Comparison of ENCODE assay signal across 9 cellular contexts in the genomic region with DNA sequence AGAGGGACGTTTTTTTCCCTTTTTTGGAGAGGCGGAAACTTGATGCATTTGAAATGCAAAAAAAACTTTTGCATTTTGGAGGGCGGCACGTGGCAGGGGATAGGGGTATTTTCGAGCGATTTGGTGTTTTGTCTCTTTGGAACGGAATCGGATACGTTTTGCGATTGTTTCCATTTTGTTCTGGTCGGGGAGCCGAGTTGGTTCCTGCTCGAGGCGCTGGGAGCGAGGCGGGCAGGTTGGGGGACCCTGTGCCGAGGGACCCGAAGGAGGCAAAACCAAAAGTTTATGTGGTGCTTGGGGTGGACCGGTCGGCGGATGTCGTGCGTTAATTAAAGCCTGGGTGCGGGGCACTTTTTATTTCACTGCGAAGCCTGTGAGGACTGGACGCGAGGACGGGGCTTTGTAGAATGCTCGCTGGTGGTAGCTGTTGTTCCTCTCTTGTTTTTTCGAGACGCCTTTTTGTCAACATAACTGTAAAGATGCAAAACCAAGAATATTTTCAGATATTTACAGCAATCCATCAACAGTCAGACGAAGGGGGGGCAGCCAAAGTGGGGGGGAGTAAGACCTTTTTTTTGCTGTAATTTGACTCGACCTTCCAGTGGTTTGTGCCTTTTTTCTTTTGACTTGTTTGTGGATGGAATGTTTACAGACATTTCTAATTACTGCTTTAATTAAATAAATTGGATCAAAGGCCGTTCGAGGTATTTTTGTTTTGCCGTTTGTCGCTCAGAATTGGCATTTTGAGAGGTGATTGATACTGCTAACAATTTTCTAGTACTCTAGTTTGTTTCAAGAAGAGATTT.
DNase-seq lines count a peak whose midpoint lies in the region; ATAC-seq, FAIRE-seq and TF ChIP-seq lines count a peak whose summit lies in the region.
"Had no signal": no experiment of that assay in that cellular context is flagged by ENCODE, and none has a peak within 500 bp of the region (broad histone marks: within the 10 kb centered on the region; RNA-seq: fewer than 3 reads in every experiment).

No MANE protein-coding gene starts in this region.

- TF ChIP-seq CTCF in WI38 (IDR thresholded peaks at IDR 0.05; ENCODE audit: low read depth, low read length): no peak

- DNase-seq in DMS53 treated with DMSO at 0.1 percent for 48 hours (lab: John Stamatoyannopoulos, UW; ENCODE audit: unreplicated experiment) (peak; percentile 39), cerebellar cortex (ENCODE audit: low spot score) (peak; percentile 62), left kidney (ENCODE audit: low read depth, low spot score) (peak; percentile 75), H54 (ENCODE audit: insufficient read length, low spot score) (no peak)
- DNase-seq in stimulated activated CD4-positive, alpha-beta T cell treated with anti-CD3 and anti-CD28 coated beads, Interleukin-4, amount 100 ng/mL, for 4 hours: peak; percentile 27 to 36

- peaks cover 45% of the 10 kb centered on the region for H3K36me3 ChIP-seq in KOPT-K1 (ENCODE audit: insufficient read depth, low read length)

- no peak for TF ChIP-seq POLR2A in H54 (IDR thresholded peaks at IDR 0.05; ENCODE audit: low read depth, low read length)

- FAIRE-seq in H54 (lab: Jason Lieb, UNC): no peak
- FAIRE-seq: islet of Langerhans had no signal

- H3K9me3 ChIP-seq in KOPT-K1 (ENCODE audit: insufficient read depth, low read length, poor library complexity, severe bottlenecking): no peaks in the 10 kb centered on the region

- H3K27ac ChIP-seq in KOPT-K1 (ENCODE audit: low read depth, low read length, poor library complexity, severe bottlenecking): peak overlapping the region; percentile 94

- ATAC-seq in GM21390 (IDR thresholded peaks at IDR 0.05; ENCODE audit: unreplicated experiment): peak; percentile 2

- H3K4me3 ChIP-seq in WI38 (ENCODE audit: low read depth, low read length): peak overlapping the region; percentile 73
